In genomic region chr2:179720173-179720772, GRCh38 we compare ENCODE assay signal across 30 cellular contexts.
"Had no signal": no experiment of that assay in that cellular context is flagged by ENCODE, and none has a peak within 500 bp of the region (broad histone marks: within the 10 kb centered on the region; RNA-seq: fewer than 3 reads in every experiment).

No MANE protein-coding gene starts in this region.

- H3K4me3 ChIP-seq: MG63 had no signal

- ATAC-seq: activated CD4-positive, alpha-beta T cell treated with anti-CD3 and anti-CD28 coated beads for 36 hours; activated CD4-positive, CD25-positive, alpha-beta regulatory T cell treated with anti-CD3 and anti-CD28 coated beads, Interleukin-2, amount 50 U/mL, for 24 hours; activated CD8-positive, alpha-beta T cell treated with anti-CD3 and anti-CD28 coated beads, Interleukin-2, amount 10 ng/mL, durations not matched to agents 7 days and 5 days; activated naive CD8-positive, alpha-beta T cell treated with anti-CD3 and anti-CD28 coated beads, Interleukin-2, amount 50 U/mL, for 24 hours; PC-3; WTC11 had no signal

- DNase-seq: activated CD4-positive, alpha-beta T cell treated with anti-CD3 and anti-CD28 coated beads for 36 hours; activated CD4-positive, alpha-beta T cell treated with anti-CD3 and anti-CD28 coated beads, Interleukin-2, amount 10 ng/mL, durations not matched to agents 7 days and 5 days; activated CD4-positive, alpha-beta T cell treated with anti-CD3 and anti-CD28 coated beads, Interleukin-2, amount 50 U/mL, for 48 hours; activated CD8-positive, alpha-beta T cell treated with anti-CD3 and anti-CD28 coated beads, Interleukin-2, amount 10 ng/mL, durations not matched to agents 7 days and 5 days; activated gamma-delta T cell treated with Interleukin-2 at 50 U/mL for 16 hours; activated naive CD4-positive, alpha-beta T cell treated with anti-CD3 and anti-CD28 coated beads for 36 hours; activated naive CD8-positive, alpha-beta T cell treated with anti-CD3 and anti-CD28 coated beads, Interleukin-2, amount 50 U/mL, for 24 hours; activated T-cell treated with anti-CD3 and anti-CD28 coated beads, Interleukin-2, amount 50 U/mL, for 24 hours; anterior cingulate cortex; caudate nucleus; Kasumi-1; MG63; NCI-H1048; NCI-H1105 treated with DMSO at 0.1 percent for 48 hours; NCI-H1436; NCI-H1694; NCI-H1930; NCI-H2081 treated with DMSO at 0.1 percent for 48 hours; NCI-H226; NCI-H446 treated with DMSO at 0.1 percent for 48 hours; NCI-H524; NCI-H748 treated with DMSO at 0.1 percent for 48 hours; NK-92 treated with Interleukin-12 subunit alpha and Interleukin-12 subunit beta, amount 100 ng/mL, for 24 hours; PC-3; Right ventricle myocardium superior had no signal

- FAIRE-seq: bronchial epithelial cell, colon, TTC549 had no signal

- H3K36me3 ChIP-seq: MG63 had no signal

- H3K27me3 ChIP-seq: MG63 had no signal

- H3K9me3 ChIP-seq: MG63 had no signal
